Comparison of ENCODE assay signal across 9 cellular contexts in the genomic region with DNA sequence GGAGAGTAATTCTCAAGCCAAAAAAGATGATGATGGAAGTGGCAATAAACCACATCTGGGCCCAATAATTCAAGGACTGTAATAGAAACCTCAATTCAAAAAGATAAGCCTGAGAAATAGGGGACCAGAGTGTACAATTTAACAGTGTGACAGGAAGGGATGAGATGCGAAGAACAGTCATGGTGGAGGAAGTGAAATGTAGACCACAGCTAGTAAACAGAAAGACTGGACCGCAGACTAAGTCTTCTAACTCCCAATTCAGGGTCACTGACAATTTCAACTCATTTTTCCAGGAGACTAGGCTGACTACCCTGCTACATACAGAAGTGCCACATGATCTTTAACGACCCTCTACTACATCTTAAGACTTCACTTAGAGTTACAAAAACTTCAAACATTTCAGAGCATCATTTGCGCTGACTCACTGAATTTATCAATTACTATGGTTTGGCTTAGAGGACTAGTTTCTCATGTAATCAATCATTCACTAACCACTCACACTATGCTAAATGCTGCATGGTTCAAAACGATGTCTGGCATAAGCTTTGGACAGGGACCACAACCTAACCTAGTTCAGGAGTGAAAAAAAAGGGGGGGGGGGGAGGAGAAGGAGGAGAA. TPM values are rescaled to one million over a fixed set of nuclear protein-coding genes. Genes with fewer than 3 reads are reported as not detected.
A peak's percentile ranks its signal among the peaks of the same experiment; 100 is the strongest.
DNase-seq lines count a peak whose midpoint lies in the region; ATAC-seq and TF ChIP-seq lines count a peak whose summit lies in the region.
"Had no signal": no experiment of that assay in that cellular context is flagged by ENCODE, and none has a peak within 500 bp of the region (broad histone marks: within the 10 kb centered on the region; RNA-seq: fewer than 3 reads in every experiment).

No MANE protein-coding gene starts in this region.

- intact Hi-C loops in ovary (cut with DNase I) = no loop called here
- intact Hi-C loops in heart right ventricle (cut with DNase I) = loop anchor here in 1 of 10 donors (10.0 kb wide), 1 partner anchor 51 kb away; no protein-coding TSS in a partner anchor

- H3K4me1 ChIP-seq in ovary (ENCODE audit: insufficient read depth) (peaks cover 18% of the 10 kb centered on the region), heart right ventricle (peaks cover 3 to 100% (median 85%) of the 10 kb centered on the region in 9 donors), hepatocyte (ENCODE audit: insufficient read depth) (peaks cover 11% of the 10 kb centered on the region)

- peaks cover 30% of the 10 kb centered on the region for H3K36me3 Mint-ChIP-seq in effector memory CD8-positive, alpha-beta T cell (ENCODE audit: insufficient read depth)

- no peak overlapping the region for H2AFZ ChIP-seq in hepatocyte

- H3K4me3 Mint-ChIP-seq in effector memory CD8-positive, alpha-beta T cell = peak overlapping the region; percentile 65 to 78
- H3K4me3 Mint-ChIP-seq: activated naive CD4-positive, alpha-beta T cell treated with anti-CD3 and anti-CD28 coated beads, Interleukin-2, amount 10 ng/mL, durations not matched to agents 7 days and 5 days had no signal

- no peaks in the 10 kb centered on the region for H3K36me3 ChIP-seq in ovary
- H3K36me3 ChIP-seq in heart right ventricle = peaks cover 0 to 4% (median 0%) of the 10 kb centered on the region in 9 donors
- H3K36me3 ChIP-seq in hepatocyte (replicated peaks; ENCODE audit: insufficient read depth, low read depth) = no peaks in the 10 kb centered on the region

- no peak for DNase-seq in effector memory CD8-positive, alpha-beta T cell
- DNase-seq in ovary (no peak), heart right ventricle (no peak), hepatocyte (ENCODE audit: low spot score) (no peak), 8988T (no peak)
- DNase-seq: activated naive CD4-positive, alpha-beta T cell treated with anti-CD3 and anti-CD28 coated beads, Interleukin-2, amount 10 ng/mL, durations not matched to agents 7 days and 5 days had no signal

- peaks cover 56 to 87% of the 10 kb centered on the region in 2 donors for H3K4me1 Mint-ChIP-seq in effector memory CD8-positive, alpha-beta T cell (ENCODE audit: low read depth in 2 of 2)

- TF ChIP-seq POLR2A in GM18505 (IDR thresholded peaks at IDR 0.05; ENCODE audit: borderline replicate concordance, extremely low read depth, insufficient read depth, insufficient read length) (no peak), ovary (IDR thresholded peaks at IDR 0.05) (no peak)

- H3K27me3 Mint-ChIP-seq in effector memory CD8-positive, alpha-beta T cell = no peaks in the 10 kb centered on the region
- H3K27me3 Mint-ChIP-seq: activated naive CD4-positive, alpha-beta T cell treated with anti-CD3 and anti-CD28 coated beads, Interleukin-2, amount 10 ng/mL, durations not matched to agents 7 days and 5 days had no signal

- H3K9me3 Mint-ChIP-seq in effector memory CD8-positive, alpha-beta T cell = no peaks in the 10 kb centered on the region
- H3K9me3 Mint-ChIP-seq: activated naive CD4-positive, alpha-beta T cell treated with anti-CD3 and anti-CD28 coated beads, Interleukin-2, amount 10 ng/mL, durations not matched to agents 7 days and 5 days had no signal

- H3K4me3 ChIP-seq in ovary = no peak overlapping the region
- H3K4me3 ChIP-seq in heart right ventricle = no peak overlapping the region
- H3K4me3 ChIP-seq in hepatocyte = no peak overlapping the region

- H3K9me2 ChIP-seq in hepatocyte (replicated peaks; ENCODE audit: insufficient read depth) = no peaks in the 10 kb centered on the region

- H4K20me1 ChIP-seq in hepatocyte (ENCODE audit: insufficient read depth, poor library complexity, severe bottlenecking) = peaks cover 100% of the 10 kb centered on the region

- H3K27ac ChIP-seq in ovary (no peak overlapping the region), heart right ventricle (no peak overlapping the region), hepatocyte (no peak overlapping the region)

- TF ChIP-seq CTCF in ovary (IDR thresholded peaks at IDR 0.05) (no peak), heart right ventricle (IDR thresholded peaks at IDR 0.05) (no peak), hepatocyte (IDR thresholded peaks at IDR 0.05; ENCODE audit: poor library complexity) (no peak)

- no peaks in the 10 kb centered on the region for H3K9me3 ChIP-seq in ovary
- no peaks in the 10 kb centered on the region for H3K9me3 ChIP-seq in heart right ventricle
- no peaks in the 10 kb centered on the region for H3K9me3 ChIP-seq in hepatocyte (ENCODE audit: low read depth)

- peak; percentile 74 for ATAC-seq in GM18505 (IDR thresholded peaks at IDR 0.05; ENCODE audit: unreplicated experiment)
- peak; percentile 73 for ATAC-seq in GM21526 (IDR thresholded peaks at IDR 0.05; ENCODE audit: low FRiP score, unreplicated experiment)
- ATAC-seq in HG03442 (IDR thresholded peaks at IDR 0.05; ENCODE audit: unreplicated experiment) = peak; percentile 87
- peak; percentile 72 for ATAC-seq in effector memory CD8-positive, alpha-beta T cell (replicated peaks)
- no peak for ATAC-seq in heart right ventricle

- 80 to 84% (median 84%) methylated on average over 5 of the region's 5 CpGs for WGBS in ovary, 3 donors
- WGBS in heart right ventricle, 2 donors = 78 to 79% methylated on average over 5 of the region's 5 CpGs
- 65% methylated on average over 5 of the region's 5 CpGs for WGBS in hepatocyte (ENCODE audit: low lambda C conversion rate, missing lambda C conversion rate)

- H3K27ac Mint-ChIP-seq in effector memory CD8-positive, alpha-beta T cell = peak overlapping the region in 1 of 2 donors; percentile 15
- H3K27ac Mint-ChIP-seq: activated naive CD4-positive, alpha-beta T cell treated with anti-CD3 and anti-CD28 coated beads, Interleukin-2, amount 10 ng/mL, durations not matched to agents 7 days and 5 days had no signal

- no peak overlapping the region for H3K4me2 ChIP-seq in hepatocyte

- H3K27me3 ChIP-seq in ovary (no peaks in the 10 kb centered on the region), heart right ventricle (no peaks in the 10 kb centered on the region), hepatocyte (no peaks in the 10 kb centered on the region)

- TF ChIP-seq EP300 in ovary (IDR thresholded peaks at IDR 0.05) = no peak

- peaks cover 100% of the 10 kb centered on the region for H3K79me2 ChIP-seq in hepatocyte

RNA-seq across cellular contexts. Expression of a gene that starts 9.0 kb away (rescaled TPM):
- total RNA-seq in ovary = 10 to 100 TPM; 57.0 to 83.3 (median 71.1) TPM
- 10 to 100 TPM; 50.0 to 66.3 TPM for polyA plus RNA-seq in ovary
- total RNA-seq in heart right ventricle = 10 to 100 TPM; 60.2 to 87.9 (median 69.8) TPM
- 10 to 100 TPM; 63.8 to 70.1 TPM for polyA plus RNA-seq in heart right ventricle
- total RNA-seq in hepatocyte = 63.9 and 79.0 TPM in 2 replicates
- 54.9 and 66.4 TPM in 2 replicates for polyA plus RNA-seq in hepatocyte

Comparison
In these comparisons a context has a peak if more than half of its experiments do, and no peak if none do; other contexts are left out.
1. ATAC-seq: peak in GM18505 (single experiment), GM21526 (single experiment), HG03442 (single experiment) and effector memory CD8-positive, alpha-beta T cell (single experiment); none in heart right ventricle (0 of 8).